16 cellular contexts compared by ENCODE assay signal in the genomic region with DNA sequence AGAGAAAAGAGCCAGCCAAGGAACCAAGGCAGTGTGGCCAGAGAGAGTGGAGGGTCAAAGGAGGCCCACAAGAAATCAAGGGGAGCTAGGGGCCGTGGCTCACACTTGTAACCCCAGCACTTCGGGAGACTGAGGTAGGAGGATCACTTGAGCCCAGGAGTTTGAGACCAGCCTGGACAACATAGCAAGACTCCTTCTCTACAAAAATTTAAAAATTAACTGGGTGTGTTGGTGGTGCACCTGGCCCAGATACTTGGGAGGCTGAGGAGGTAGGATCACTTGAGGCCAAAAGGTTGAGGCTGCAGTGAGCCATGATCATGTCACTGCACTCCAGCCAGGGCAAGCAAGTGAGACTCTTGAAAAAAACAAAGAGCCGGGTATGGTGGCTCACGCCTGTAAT. TPM values are rescaled to one million over a fixed set of nuclear protein-coding genes. Genes with fewer than 3 reads are reported as not detected.
"Had no signal": no experiment of that assay in that cellular context is flagged by ENCODE, and none has a peak within 500 bp of the region (broad histone marks: within the 10 kb centered on the region; RNA-seq: fewer than 3 reads in every experiment).

No MANE protein-coding gene starts in this region.

- DNase-seq: activated CD4-positive, alpha-beta T cell treated with anti-CD3 and anti-CD28 coated beads for 1 hour; activated CD4-positive, alpha-beta T cell treated with anti-CD3 and anti-CD28 coated beads, Interleukin-2, amount 50 U/mL, for 48 hours; activated CD8-positive, alpha-beta memory T cell treated with anti-CD3 and anti-CD28 coated beads, Interleukin-2, amount 10 ng/mL, durations not matched to agents 7 days and 5 days; activated naive CD4-positive, alpha-beta T cell treated with anti-CD3 and anti-CD28 coated beads for 36 hours; activated T-cell treated with anti-CD3 and anti-CD28 coated beads, Interleukin-2, amount 50 U/mL, for 1 hour; effector CD4-positive, alpha-beta T cell; immature natural killer cell; mesendoderm; stimulated activated CD4-positive, alpha-beta T cell treated with anti-CD3 and anti-CD28 coated beads, Interleukin-12 subunit alpha, Interleukin-12 subunit beta, amount 100 ng/mL, for 4 hours; stimulated activated CD4-positive, alpha-beta T cell treated with anti-CD3 and anti-CD28 coated beads, Interleukin-2, amount 100 ng/mL, for 24 hours; stomach had no signal

- H3K27ac Mint-ChIP-seq: activated CD8-positive, alpha-beta memory T cell treated with anti-CD3 and anti-CD28 coated beads, Interleukin-2, amount 10 ng/mL, durations not matched to agents 7 days and 5 days; activated naive CD4-positive, alpha-beta T cell treated with anti-CD3 and anti-CD28 coated beads for 36 hours; activated T-helper 2 cell treated with anti-CD3 and anti-CD28 coated beads, Interferon-gamma antibody, Interleukin-2, Interleukin-4, amounts not matched to agents 10 μg/mL and 5 μg/mL and 100 μg/mL, durations not matched to agents 14 hours and 24 hours and 36 hours had no signal

- H3K36me3 Mint-ChIP-seq: activated CD8-positive, alpha-beta memory T cell treated with anti-CD3 and anti-CD28 coated beads, Interleukin-2, amount 10 ng/mL, durations not matched to agents 7 days and 5 days; immature natural killer cell had no signal

- H3K9me3 Mint-ChIP-seq: activated naive CD4-positive, alpha-beta T cell treated with anti-CD3 and anti-CD28 coated beads for 36 hours; activated T-helper 2 cell treated with anti-CD3 and anti-CD28 coated beads, Interferon-gamma antibody, Interleukin-2, Interleukin-4, amounts not matched to agents 10 μg/mL and 5 μg/mL and 100 μg/mL, durations not matched to agents 14 hours and 24 hours and 36 hours had no signal

- H3K4me3 ChIP-seq: ovary, stomach, testis had no signal

- H3K36me3 ChIP-seq: ovary, stomach had no signal

- H3K9me3 ChIP-seq: ovary, stomach, testis had no signal

- ATAC-seq: activated CD8-positive, alpha-beta memory T cell treated with anti-CD3 and anti-CD28 coated beads, Interleukin-2, amount 10 ng/mL, durations not matched to agents 7 days and 5 days had no signal

- H3K27ac ChIP-seq: testis, VCaP had no signal

- H3K27me3 ChIP-seq: ovary, stomach, testis had no signal

- H3K4me3 Mint-ChIP-seq: activated CD8-positive, alpha-beta memory T cell treated with anti-CD3 and anti-CD28 coated beads, Interleukin-2, amount 10 ng/mL, durations not matched to agents 7 days and 5 days; activated naive CD4-positive, alpha-beta T cell treated with anti-CD3 and anti-CD28 coated beads for 36 hours; immature natural killer cell had no signal

RNA-seq across cellular contexts. Expression of gene GLIS2, which starts 24.2 kb away (rescaled TPM):
- polyA plus RNA-seq: immature natural killer cell had no signal

RNA-seq across cellular contexts. Expression of gene SRL, which starts 49.8 kb away (rescaled TPM):
- total RNA-seq: activated CD8-positive, alpha-beta memory T cell treated with anti-CD3 and anti-CD28 coated beads, Interleukin-2, amount 10 ng/mL, durations not matched to agents 7 days and 5 days; activated naive CD4-positive, alpha-beta T cell treated with anti-CD3 and anti-CD28 coated beads for 36 hours; activated T-helper 2 cell treated with anti-CD3 and anti-CD28 coated beads, Interferon-gamma antibody, Interleukin-2, Interleukin-4, amounts not matched to agents 10 μg/mL and 5 μg/mL and 100 μg/mL, durations not matched to agents 14 hours and 24 hours and 36 hours had no signal
- polyA plus RNA-seq: immature natural killer cell, neural cell had no signal
